Comparison of ENCODE assay signal across 2 cellular contexts in genomic region chr1:1815606-1816281, GRCh38.
TF ChIP-seq lines count a peak whose summit lies in the region.

No MANE protein-coding gene starts in this region.

TF ChIP-seq in WTC11, 78 proteins besides CTCF, POLR2A, EP300 and RAD21:
- TF ChIP-seq, protein P1, sequence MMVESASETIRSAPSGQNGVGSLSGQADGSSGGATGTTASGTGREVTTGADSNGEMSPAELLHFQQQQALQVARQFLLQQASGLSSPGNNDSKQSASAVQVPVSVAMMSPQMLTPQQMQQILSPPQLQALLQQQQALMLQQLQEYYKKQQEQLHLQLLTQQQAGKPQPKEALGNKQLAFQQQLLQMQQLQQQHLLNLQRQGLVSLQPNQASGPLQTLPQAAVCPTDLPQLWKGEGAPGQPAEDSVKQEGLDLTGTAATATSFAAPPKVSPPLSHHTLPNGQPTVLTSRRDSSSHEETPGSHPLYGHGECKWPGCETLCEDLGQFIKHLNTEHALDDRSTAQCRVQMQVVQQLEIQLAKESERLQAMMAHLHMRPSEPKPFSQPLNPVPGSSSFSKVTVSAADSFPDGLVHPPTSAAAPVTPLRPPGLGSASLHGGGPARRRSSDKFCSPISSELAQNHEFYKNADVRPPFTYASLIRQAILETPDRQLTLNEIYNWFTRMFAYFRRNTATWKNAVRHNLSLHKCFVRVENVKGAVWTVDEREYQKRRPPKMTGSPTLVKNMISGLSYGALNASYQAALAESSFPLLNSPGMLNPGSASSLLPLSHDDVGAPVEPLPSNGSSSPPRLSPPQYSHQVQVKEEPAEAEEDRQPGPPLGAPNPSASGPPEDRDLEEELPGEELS (CRISPR knock-in tag; IDR thresholded peaks at IDR 0.05) = no peak
- TF ChIP-seq JUN (CRISPR knock-in tag; IDR thresholded peaks at IDR 0.05) (no peak), USF1 (CRISPR knock-in tag; IDR thresholded peaks at IDR 0.05) (no peak), PRRX2 (CRISPR knock-in tag; IDR thresholded peaks at IDR 0.05) (no peak), EMX1 (CRISPR knock-in tag; IDR thresholded peaks at IDR 0.05) (no peak), ZNF532 (CRISPR knock-in tag; IDR thresholded peaks at IDR 0.05; ENCODE audit: borderline replicate concordance) (no peak), AR (CRISPR knock-in tag; IDR thresholded peaks at IDR 0.05) (no peak), MAX (CRISPR knock-in tag; IDR thresholded peaks at IDR 0.05) (no peak), ZNF671 (CRISPR knock-in tag; IDR thresholded peaks at IDR 0.05) (no peak), RORB (CRISPR knock-in tag; IDR thresholded peaks at IDR 0.05) (no peak)
- TF ChIP-seq, protein P2, sequence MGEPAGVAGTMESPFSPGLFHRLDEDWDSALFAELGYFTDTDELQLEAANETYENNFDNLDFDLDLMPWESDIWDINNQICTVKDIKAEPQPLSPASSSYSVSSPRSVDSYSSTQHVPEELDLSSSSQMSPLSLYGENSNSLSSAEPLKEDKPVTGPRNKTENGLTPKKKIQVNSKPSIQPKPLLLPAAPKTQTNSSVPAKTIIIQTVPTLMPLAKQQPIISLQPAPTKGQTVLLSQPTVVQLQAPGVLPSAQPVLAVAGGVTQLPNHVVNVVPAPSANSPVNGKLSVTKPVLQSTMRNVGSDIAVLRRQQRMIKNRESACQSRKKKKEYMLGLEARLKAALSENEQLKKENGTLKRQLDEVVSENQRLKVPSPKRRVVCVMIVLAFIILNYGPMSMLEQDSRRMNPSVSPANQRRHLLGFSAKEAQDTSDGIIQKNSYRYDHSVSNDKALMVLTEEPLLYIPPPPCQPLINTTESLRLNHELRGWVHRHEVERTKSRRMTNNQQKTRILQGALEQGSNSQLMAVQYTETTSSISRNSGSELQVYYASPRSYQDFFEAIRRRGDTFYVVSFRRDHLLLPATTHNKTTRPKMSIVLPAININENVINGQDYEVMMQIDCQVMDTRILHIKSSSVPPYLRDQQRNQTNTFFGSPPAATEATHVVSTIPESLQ (CRISPR knock-in tag; IDR thresholded peaks at IDR 0.05) = no peak

TF ChIP-seq in endothelial cell of umbilical vein, 7 proteins besides CTCF, POLR2A, EP300 and RAD21:
- TF ChIP-seq FOS (IDR thresholded peaks at IDR 0.05; ENCODE audit: borderline replicate concordance, insufficient read depth, low read length) = no peak
- peak; percentile 19 for TF ChIP-seq POLR2AphosphoS5 (IDR thresholded peaks at IDR 0.05; ENCODE audit: insufficient read depth, low read depth, low read length)
